30 cellular contexts compared by ENCODE assay signal in the genomic region with DNA sequence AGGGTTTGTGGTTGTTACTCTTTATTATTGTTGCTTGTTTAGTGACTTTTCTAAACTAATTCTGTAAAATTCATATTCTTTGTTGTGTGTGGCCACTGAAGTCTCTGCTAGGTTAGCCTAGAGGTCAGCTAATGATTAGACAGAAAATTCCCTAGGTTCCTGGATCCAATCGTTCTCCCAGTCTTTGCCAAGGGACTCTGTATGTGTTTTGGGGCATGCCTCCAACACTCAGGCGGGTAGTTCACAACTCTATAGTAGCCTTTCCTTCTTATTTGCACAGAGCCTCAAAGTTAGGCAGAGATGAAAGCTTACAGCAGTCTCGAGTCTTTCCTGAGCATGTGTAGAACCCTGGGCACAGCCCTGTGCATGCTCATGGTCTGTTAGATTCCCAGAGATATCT.
"Had no signal": no experiment of that assay in that cellular context is flagged by ENCODE, and none has a peak within 500 bp of the region (broad histone marks: within the 10 kb centered on the region; RNA-seq: fewer than 3 reads in every experiment).

No MANE protein-coding gene starts in this region.

- H3K9me3 Mint-ChIP-seq: effector memory CD8-positive, alpha-beta T cell; T-helper 2 cell treated with Interferon-gamma antibody and Interleukin-4, amounts not matched to agents 5 μg/mL and 100 μg/mL, for 36 hours had no signal

- H3K4me1 Mint-ChIP-seq: activated B cell treated with CpG ODN at 0.5 μM for 24 hours; activated CD8-positive, alpha-beta memory T cell treated with anti-CD3 and anti-CD28 coated beads, Interleukin-2, amount 10 ng/mL, durations not matched to agents 7 days and 5 days; brain; nephron progenitor cell had no signal

- H3K27ac ChIP-seq: cardiac muscle cell, coronary artery, dorsolateral prefrontal cortex, parathyroid adenoma, psoas muscle, tibial nerve, uterus had no signal

- DNase-seq: activated B cell treated with CpG ODN at 0.5 μM for 24 hours; activated CD4-positive, alpha-beta T cell treated with anti-CD3 and anti-CD28 coated beads, Interleukin-2, amount 50 U/mL, for 1 hour; activated CD8-positive, alpha-beta memory T cell treated with anti-CD3 and anti-CD28 coated beads, Interleukin-2, amount 10 ng/mL, durations not matched to agents 7 days and 5 days; activated CD8-positive, alpha-beta T cell treated with anti-CD3 and anti-CD28 coated beads for 36 hours; activated effector memory CD4-positive, alpha-beta T cell treated with Interleukin-2 at 50 U/mL for 16 hours; activated naive CD4-positive, alpha-beta T cell treated with Interleukin-2 at 50 U/mL for 16 hours; activated T-cell treated with anti-CD3 and anti-CD28 coated beads for 4 hours; cerebellar nuclear complex; dorsolateral prefrontal cortex; effector memory CD8-positive, alpha-beta T cell; head of caudate nucleus; hippocampal formation; kidney; mesendoderm; nephron progenitor cell; psoas muscle; spleen; stimulated activated naive CD4-positive, alpha-beta T cell treated with Interleukin-2 at 50 U/mL for 16 hours; T-helper 1 cell; uterus had no signal

- H3K4me1 ChIP-seq: ascending aorta, parathyroid adenoma, psoas muscle, uterus had no signal

- H3K36me3 Mint-ChIP-seq: activated CD8-positive, alpha-beta memory T cell treated with anti-CD3 and anti-CD28 coated beads, Interleukin-2, amount 10 ng/mL, durations not matched to agents 7 days and 5 days; activated naive CD8-positive, alpha-beta T cell; brain had no signal

- H3K27ac Mint-ChIP-seq: activated B cell treated with CpG ODN at 0.5 μM for 24 hours; activated CD8-positive, alpha-beta memory T cell treated with anti-CD3 and anti-CD28 coated beads, Interleukin-2, amount 10 ng/mL, durations not matched to agents 7 days and 5 days; activated CD8-positive, alpha-beta T cell treated with anti-CD3 and anti-CD28 coated beads for 36 hours; activated naive CD8-positive, alpha-beta T cell; brain; effector memory CD8-positive, alpha-beta T cell; nephron progenitor cell; T-helper 2 cell treated with Interferon-gamma antibody and Interleukin-4, amounts not matched to agents 5 μg/mL and 100 μg/mL, for 36 hours had no signal

- H3K36me3 ChIP-seq: ascending aorta, cardiac muscle cell, tibial nerve, uterus had no signal

- H3K4me3 ChIP-seq: ascending aorta, cardiac muscle cell, coronary artery, dorsolateral prefrontal cortex, lung, psoas muscle, spleen, tibial nerve, uterus had no signal

- ATAC-seq: activated CD8-positive, alpha-beta memory T cell treated with anti-CD3 and anti-CD28 coated beads, Interleukin-2, amount 10 ng/mL, durations not matched to agents 7 days and 5 days; activated CD8-positive, alpha-beta T cell treated with anti-CD3 and anti-CD28 coated beads for 36 hours; effector memory CD8-positive, alpha-beta T cell; left colon; psoas muscle had no signal

- H3K9me3 ChIP-seq: ascending aorta, psoas muscle, uterus had no signal

- H3K27me3 Mint-ChIP-seq: activated CD8-positive, alpha-beta T cell treated with anti-CD3 and anti-CD28 coated beads for 36 hours; activated naive CD8-positive, alpha-beta T cell had no signal

- H3K4me3 Mint-ChIP-seq: activated B cell treated with CpG ODN at 0.5 μM for 24 hours; activated CD8-positive, alpha-beta memory T cell treated with anti-CD3 and anti-CD28 coated beads, Interleukin-2, amount 10 ng/mL, durations not matched to agents 7 days and 5 days; activated CD8-positive, alpha-beta T cell treated with anti-CD3 and anti-CD28 coated beads for 36 hours; activated naive CD8-positive, alpha-beta T cell; brain; effector memory CD8-positive, alpha-beta T cell; nephron progenitor cell; T-helper 2 cell treated with Interferon-gamma antibody and Interleukin-4, amounts not matched to agents 5 μg/mL and 100 μg/mL, for 36 hours had no signal

- H3K27me3 ChIP-seq: ascending aorta, dorsolateral prefrontal cortex, spleen, tibial nerve, uterus had no signal
